1 cellular context compared by ENCODE assay signal in the genomic region with DNA sequence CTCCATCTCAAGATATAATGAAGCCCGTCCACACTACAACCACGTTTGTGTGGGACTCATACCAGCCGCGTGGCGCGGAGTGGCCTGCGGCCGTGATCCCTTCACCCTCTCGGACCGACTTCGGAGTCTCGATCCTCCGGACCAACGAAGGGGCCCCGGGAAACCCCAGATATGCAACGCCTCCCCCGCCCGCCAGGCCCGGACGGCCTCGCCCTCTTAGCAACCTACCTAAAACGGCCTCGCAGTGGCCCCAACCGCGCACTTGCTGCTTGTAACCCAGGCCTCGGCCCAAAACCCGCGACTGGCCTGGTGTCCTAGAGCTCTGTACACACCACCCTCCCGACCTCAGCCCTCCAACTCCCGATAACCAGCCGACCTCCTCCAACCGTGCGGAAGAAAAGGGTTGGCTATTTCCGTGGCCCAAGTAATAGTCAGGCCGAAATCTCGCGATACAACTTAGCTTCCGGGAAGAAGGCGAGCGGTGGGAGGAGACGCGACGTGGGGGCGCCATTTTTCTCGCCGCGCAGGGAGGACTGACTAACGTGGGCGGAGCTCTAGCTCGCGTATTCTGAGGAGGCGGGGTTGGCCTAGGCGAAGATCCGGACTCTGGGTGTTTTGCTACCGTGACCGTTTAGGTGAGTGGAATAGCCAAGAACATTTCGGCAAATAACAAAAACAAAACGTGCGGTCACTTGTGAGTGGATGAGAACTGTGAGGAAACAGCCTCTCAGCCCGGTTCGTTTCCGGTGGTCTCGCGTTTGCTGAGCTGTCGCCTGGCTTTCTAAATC.
TF ChIP-seq lines count a peak whose summit lies in the region.

A gene (plus strand): TSS at position 579 of the 788 bp plus-strand sequence. CDS start 5,722 bp downstream, outside the sequence.
A gene with protein sequence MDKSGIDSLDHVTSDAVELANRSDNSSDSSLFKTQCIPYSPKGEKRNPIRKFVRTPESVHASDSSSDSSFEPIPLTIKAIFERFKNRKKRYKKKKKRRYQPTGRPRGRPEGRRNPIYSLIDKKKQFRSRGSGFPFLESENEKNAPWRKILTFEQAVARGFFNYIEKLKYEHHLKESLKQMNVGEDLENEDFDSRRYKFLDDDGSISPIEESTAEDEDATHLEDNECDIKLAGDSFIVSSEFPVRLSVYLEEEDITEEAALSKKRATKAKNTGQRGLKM (minus strand): TSS at position 402 of the 788 bp plus-strand sequence. CDS start 2,191 bp downstream, outside the sequence.

TF ChIP-seq in HepG2, 621 proteins besides CTCF, POLR2A, EP300 and RAD21 (continued from another document and continues in another):
- TF ChIP-seq, protein P1, sequence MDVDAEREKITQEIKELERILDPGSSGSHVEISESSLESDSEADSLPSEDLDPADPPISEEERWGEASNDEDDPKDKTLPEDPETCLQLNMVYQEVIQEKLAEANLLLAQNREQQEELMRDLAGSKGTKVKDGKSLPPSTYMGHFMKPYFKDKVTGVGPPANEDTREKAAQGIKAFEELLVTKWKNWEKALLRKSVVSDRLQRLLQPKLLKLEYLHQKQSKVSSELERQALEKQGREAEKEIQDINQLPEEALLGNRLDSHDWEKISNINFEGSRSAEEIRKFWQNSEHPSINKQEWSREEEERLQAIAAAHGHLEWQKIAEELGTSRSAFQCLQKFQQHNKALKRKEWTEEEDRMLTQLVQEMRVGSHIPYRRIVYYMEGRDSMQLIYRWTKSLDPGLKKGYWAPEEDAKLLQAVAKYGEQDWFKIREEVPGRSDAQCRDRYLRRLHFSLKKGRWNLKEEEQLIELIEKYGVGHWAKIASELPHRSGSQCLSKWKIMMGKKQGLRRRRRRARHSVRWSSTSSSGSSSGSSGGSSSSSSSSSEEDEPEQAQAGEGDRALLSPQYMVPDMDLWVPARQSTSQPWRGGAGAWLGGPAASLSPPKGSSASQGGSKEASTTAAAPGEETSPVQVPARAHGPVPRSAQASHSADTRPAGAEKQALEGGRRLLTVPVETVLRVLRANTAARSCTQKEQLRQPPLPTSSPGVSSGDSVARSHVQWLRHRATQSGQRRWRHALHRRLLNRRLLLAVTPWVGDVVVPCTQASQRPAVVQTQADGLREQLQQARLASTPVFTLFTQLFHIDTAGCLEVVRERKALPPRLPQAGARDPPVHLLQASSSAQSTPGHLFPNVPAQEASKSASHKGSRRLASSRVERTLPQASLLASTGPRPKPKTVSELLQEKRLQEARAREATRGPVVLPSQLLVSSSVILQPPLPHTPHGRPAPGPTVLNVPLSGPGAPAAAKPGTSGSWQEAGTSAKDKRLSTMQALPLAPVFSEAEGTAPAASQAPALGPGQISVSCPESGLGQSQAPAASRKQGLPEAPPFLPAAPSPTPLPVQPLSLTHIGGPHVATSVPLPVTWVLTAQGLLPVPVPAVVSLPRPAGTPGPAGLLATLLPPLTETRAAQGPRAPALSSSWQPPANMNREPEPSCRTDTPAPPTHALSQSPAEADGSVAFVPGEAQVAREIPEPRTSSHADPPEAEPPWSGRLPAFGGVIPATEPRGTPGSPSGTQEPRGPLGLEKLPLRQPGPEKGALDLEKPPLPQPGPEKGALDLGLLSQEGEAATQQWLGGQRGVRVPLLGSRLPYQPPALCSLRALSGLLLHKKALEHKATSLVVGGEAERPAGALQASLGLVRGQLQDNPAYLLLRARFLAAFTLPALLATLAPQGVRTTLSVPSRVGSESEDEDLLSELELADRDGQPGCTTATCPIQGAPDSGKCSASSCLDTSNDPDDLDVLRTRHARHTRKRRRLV (CRISPR knock-in tag; IDR thresholded peaks at IDR 0.05) = no peak
- TF ChIP-seq, protein P2, sequence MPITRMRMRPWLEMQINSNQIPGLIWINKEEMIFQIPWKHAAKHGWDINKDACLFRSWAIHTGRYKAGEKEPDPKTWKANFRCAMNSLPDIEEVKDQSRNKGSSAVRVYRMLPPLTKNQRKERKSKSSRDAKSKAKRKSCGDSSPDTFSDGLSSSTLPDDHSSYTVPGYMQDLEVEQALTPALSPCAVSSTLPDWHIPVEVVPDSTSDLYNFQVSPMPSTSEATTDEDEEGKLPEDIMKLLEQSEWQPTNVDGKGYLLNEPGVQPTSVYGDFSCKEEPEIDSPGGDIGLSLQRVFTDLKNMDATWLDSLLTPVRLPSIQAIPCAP (CRISPR knock-in tag; IDR thresholded peaks at IDR 0.05; ENCODE audit: low read depth) = no peak
- no peak for TF ChIP-seq ZMYM3 (CRISPR knock-in tag; IDR thresholded peaks at IDR 0.05)
- no peak for TF ChIP-seq ZNF274 (CRISPR knock-in tag; IDR thresholded peaks at IDR 0.05)
- no peak; the same call in 1 of the 2 replicates for TF ChIP-seq HNF4A (CRISPR knock-in tag; IDR thresholded peaks at IDR 0.05)
- 0 out of 2 replicates have a peak, but pooled peaks have one; percentile 23 for TF ChIP-seq ZNF878 (CRISPR knock-in tag; IDR thresholded peaks at IDR 0.05)
- TF ChIP-seq CENPT (CRISPR knock-in tag; IDR thresholded peaks at IDR 0.05; ENCODE audit: low read depth) = no peak
- TF ChIP-seq ZNF333 (CRISPR knock-in tag; IDR thresholded peaks at IDR 0.05; ENCODE audit: borderline replicate concordance) = no peak
- TF ChIP-seq, protein P3, sequence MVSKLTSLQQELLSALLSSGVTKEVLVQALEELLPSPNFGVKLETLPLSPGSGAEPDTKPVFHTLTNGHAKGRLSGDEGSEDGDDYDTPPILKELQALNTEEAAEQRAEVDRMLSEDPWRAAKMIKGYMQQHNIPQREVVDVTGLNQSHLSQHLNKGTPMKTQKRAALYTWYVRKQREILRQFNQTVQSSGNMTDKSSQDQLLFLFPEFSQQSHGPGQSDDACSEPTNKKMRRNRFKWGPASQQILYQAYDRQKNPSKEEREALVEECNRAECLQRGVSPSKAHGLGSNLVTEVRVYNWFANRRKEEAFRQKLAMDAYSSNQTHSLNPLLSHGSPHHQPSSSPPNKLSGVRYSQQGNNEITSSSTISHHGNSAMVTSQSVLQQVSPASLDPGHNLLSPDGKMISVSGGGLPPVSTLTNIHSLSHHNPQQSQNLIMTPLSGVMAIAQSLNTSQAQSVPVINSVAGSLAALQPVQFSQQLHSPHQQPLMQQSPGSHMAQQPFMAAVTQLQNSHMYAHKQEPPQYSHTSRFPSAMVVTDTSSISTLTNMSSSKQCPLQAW (CRISPR knock-in tag; IDR thresholded peaks at IDR 0.05) = peak; percentile 79
- TF ChIP-seq SMC3 (IDR thresholded peaks at IDR 0.05; ENCODE audit: low read length) = no peak
- TF ChIP-seq, protein P4, sequence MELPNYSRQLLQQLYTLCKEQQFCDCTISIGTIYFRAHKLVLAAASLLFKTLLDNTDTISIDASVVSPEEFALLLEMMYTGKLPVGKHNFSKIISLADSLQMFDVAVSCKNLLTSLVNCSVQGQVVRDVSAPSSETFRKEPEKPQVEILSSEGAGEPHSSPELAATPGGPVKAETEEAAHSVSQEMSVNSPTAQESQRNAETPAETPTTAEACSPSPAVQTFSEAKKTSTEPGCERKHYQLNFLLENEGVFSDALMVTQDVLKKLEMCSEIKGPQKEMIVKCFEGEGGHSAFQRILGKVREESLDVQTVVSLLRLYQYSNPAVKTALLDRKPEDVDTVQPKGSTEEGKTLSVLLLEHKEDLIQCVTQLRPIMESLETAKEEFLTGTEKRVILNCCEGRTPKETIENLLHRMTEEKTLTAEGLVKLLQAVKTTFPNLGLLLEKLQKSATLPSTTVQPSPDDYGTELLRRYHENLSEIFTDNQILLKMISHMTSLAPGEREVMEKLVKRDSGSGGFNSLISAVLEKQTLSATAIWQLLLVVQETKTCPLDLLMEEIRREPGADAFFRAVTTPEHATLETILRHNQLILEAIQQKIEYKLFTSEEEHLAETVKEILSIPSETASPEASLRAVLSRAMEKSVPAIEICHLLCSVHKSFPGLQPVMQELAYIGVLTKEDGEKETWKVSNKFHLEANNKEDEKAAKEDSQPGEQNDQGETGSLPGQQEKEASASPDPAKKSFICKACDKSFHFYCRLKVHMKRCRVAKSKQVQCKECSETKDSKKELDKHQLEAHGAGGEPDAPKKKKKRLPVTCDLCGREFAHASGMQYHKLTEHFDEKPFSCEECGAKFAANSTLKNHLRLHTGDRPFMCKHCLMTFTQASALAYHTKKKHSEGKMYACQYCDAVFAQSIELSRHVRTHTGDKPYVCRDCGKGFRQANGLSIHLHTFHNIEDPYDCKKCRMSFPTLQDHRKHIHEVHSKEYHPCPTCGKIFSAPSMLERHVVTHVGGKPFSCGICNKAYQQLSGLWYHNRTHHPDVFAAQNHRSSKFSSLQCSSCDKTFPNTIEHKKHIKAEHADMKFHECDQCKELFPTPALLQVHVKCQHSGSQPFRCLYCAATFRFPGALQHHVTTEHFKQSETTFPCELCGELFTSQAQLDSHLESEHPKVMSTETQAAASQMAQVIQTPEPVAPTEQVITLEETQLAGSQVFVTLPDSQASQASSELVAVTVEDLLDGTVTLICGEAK (IDR thresholded peaks at IDR 0.05) = no peak
- TF ChIP-seq, protein P4 (CRISPR knock-in tag; IDR thresholded peaks at IDR 0.05) = peak; percentile 30; the same call in 1 of the 2 replicates
- TF ChIP-seq ZNF234 (CRISPR knock-in tag; conservative IDR thresholded peaks at IDR 0.05) = no peak
- TF ChIP-seq SAP130 (CRISPR knock-in tag; IDR thresholded peaks at IDR 0.05; ENCODE audit: low read depth) = peak; percentile 87
- TF ChIP-seq NPAS2 (CRISPR knock-in tag; IDR thresholded peaks at IDR 0.05; ENCODE audit: borderline replicate concordance) = no peak
- no peak for TF ChIP-seq FOXJ3 (CRISPR knock-in tag; IDR thresholded peaks at IDR 0.05; ENCODE audit: borderline replicate concordance)
- TF ChIP-seq RFXAP (CRISPR knock-in tag; IDR thresholded peaks at IDR 0.05; ENCODE audit: borderline replicate concordance) = peak; percentile 77
- 0 out of 2 replicates have a peak, but pooled peaks have one; percentile 17 for TF ChIP-seq GLI4 (CRISPR knock-in tag; IDR thresholded peaks at IDR 0.05; ENCODE audit: borderline replicate concordance)
- peak; percentile 53 for TF ChIP-seq CREM (IDR thresholded peaks at IDR 0.05)
- no peak for TF ChIP-seq CREM (CRISPR knock-in tag; IDR thresholded peaks at IDR 0.05)
- TF ChIP-seq, protein P5, sequence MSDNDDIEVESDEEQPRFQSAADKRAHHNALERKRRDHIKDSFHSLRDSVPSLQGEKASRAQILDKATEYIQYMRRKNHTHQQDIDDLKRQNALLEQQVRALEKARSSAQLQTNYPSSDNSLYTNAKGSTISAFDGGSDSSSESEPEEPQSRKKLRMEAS (IDR thresholded peaks at IDR 0.05) = peak; percentile 58; the same call in 1 of the 2 replicates
- TF ChIP-seq KDM4B (CRISPR knock-in tag; IDR thresholded peaks at IDR 0.05) = peak; percentile 83
- no peak for TF ChIP-seq ZNF282 (IDR thresholded peaks at IDR 0.05; ENCODE audit: partially characterized antibody)
- TF ChIP-seq HNRNPLL (IDR thresholded peaks at IDR 0.05; ENCODE audit: low read depth, low read length, poor library complexity, severe bottlenecking) = peak; percentile 85
- no peak for TF ChIP-seq GTF3A (CRISPR knock-in tag; conservative IDR thresholded peaks at IDR 0.05)
- peak; percentile 64; the same call in 1 of the 2 replicates for TF ChIP-seq PAX8 (CRISPR knock-in tag; IDR thresholded peaks at IDR 0.05; ENCODE audit: borderline replicate concordance)
- TF ChIP-seq, protein P6, sequence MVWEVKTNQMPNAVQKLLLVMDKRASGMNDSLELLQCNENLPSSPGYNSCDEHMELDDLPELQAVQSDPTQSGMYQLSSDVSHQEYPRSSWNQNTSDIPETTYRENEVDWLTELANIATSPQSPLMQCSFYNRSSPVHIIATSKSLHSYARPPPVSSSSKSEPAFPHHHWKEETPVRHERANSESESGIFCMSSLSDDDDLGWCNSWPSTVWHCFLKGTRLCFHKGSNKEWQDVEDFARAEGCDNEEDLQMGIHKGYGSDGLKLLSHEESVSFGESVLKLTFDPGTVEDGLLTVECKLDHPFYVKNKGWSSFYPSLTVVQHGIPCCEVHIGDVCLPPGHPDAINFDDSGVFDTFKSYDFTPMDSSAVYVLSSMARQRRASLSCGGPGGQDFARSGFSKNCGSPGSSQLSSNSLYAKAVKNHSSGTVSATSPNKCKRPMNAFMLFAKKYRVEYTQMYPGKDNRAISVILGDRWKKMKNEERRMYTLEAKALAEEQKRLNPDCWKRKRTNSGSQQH (CRISPR knock-in tag; IDR thresholded peaks at IDR 0.05; ENCODE audit: low read depth) = no peak
- TF ChIP-seq U2AF1 (optimal IDR thresholded peaks at IDR 0.05; ENCODE audit: low read depth, low read length) = peak; percentile 44
- TF ChIP-seq ZNF17 (CRISPR knock-in tag; IDR thresholded peaks at IDR 0.05) = 0 out of 2 replicates have a peak, but pooled peaks have one; percentile 74
- TF ChIP-seq ZNF451 (CRISPR knock-in tag; IDR thresholded peaks at IDR 0.05) = peak; percentile 77
- peak; percentile 68 for TF ChIP-seq ZNF124 (CRISPR knock-in tag; IDR thresholded peaks at IDR 0.05)
- TF ChIP-seq, protein P7, sequence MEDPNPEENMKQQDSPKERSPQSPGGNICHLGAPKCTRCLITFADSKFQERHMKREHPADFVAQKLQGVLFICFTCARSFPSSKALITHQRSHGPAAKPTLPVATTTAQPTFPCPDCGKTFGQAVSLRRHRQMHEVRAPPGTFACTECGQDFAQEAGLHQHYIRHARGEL (CRISPR knock-in tag; IDR thresholded peaks at IDR 0.05) = no peak
- TF ChIP-seq ZNF180 (CRISPR knock-in tag; IDR thresholded peaks at IDR 0.05; ENCODE audit: borderline replicate concordance, low read depth) = no peak
- TF ChIP-seq MTA3 (CRISPR knock-in tag; IDR thresholded peaks at IDR 0.05) = no peak
